Comparison of ENCODE assay signal across 1 cellular context in the genomic region with DNA sequence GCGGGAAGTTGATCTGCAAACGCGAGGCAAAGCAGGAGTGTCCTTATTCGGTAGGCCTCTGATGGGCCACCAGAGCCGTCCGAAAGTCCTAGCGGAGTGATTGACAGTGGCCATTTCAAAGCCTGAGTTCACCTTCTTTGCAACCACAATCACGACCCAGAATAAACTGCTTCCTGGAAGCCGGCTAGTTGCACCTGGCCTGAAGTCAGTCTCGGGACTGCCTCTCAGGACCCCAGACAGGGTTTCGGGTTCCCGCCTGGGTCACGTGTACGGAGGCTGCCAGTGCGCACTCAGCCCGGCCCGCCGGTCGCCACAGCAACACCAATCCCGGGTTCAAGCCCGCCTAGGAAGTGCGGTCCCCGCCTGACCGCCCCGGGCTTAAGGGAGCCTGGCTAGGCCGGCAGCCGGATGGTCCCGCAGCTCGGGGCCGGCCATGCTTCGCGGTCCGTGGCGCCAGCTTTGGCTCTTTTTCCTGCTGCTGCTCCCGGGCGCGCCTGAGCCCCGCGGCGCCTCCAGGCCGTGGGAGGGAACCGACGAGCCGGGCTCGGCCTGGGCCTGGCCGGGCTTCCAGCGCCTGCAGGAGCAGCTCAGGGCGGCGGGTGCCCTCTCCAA.
TF ChIP-seq lines count a peak whose summit lies in the region.

Gene TOR3A (plus strand): TSS at position 375 of the 612 bp plus-strand sequence. CDS start 59 bp downstream, at position 434.

TF ChIP-seq in WTC11, 78 proteins besides CTCF, POLR2A, EP300 and RAD21 (continued from another document and continues in another):
- TF ChIP-seq ZMAT4 (CRISPR knock-in tag; IDR thresholded peaks at IDR 0.05) (no peak), NR1H2 (CRISPR knock-in tag; IDR thresholded peaks at IDR 0.05) (no peak), SOX15 (CRISPR knock-in tag; IDR thresholded peaks at IDR 0.05) (no peak), ZNF263 (CRISPR knock-in tag; IDR thresholded peaks at IDR 0.05; ENCODE audit: low read depth) (no peak), MYBL2 (CRISPR knock-in tag; IDR thresholded peaks at IDR 0.05) (peak; percentile 84), ZNF396 (CRISPR knock-in tag; IDR thresholded peaks at IDR 0.05; ENCODE audit: borderline replicate concordance) (no peak), CREB1 (CRISPR knock-in tag; IDR thresholded peaks at IDR 0.05) (no peak), ETV6 (CRISPR knock-in tag; IDR thresholded peaks at IDR 0.05) (peak; percentile 57; the same call in 1 of the 2 replicates), CDX4 (CRISPR knock-in tag; IDR thresholded peaks at IDR 0.05; ENCODE audit: borderline replicate concordance) (no peak), ERG (CRISPR knock-in tag; IDR thresholded peaks at IDR 0.05) (no peak), ELF4 (CRISPR knock-in tag; IDR thresholded peaks at IDR 0.05; ENCODE audit: low read depth) (0 out of 2 replicates have a peak, but pooled peaks have one; percentile 49), ZNF232 (CRISPR knock-in tag; IDR thresholded peaks at IDR 0.05) (0 out of 2 replicates have a peak, but pooled peaks have one; percentile 74), RORB (CRISPR knock-in tag; IDR thresholded peaks at IDR 0.05) (no peak), ATF6 (CRISPR knock-in tag; IDR thresholded peaks at IDR 0.05) (no peak), ESRRA (CRISPR knock-in tag; IDR thresholded peaks at IDR 0.05; ENCODE audit: borderline replicate concordance) (no peak), SMAD4 (CRISPR knock-in tag; IDR thresholded peaks at IDR 0.05) (no peak), FOXP4 (CRISPR knock-in tag; IDR thresholded peaks at IDR 0.05) (peak; percentile 10; the same call in 1 of the 2 replicates), IRF1 (CRISPR knock-in tag; IDR thresholded peaks at IDR 0.05) (no peak), FOXJ3 (CRISPR knock-in tag; IDR thresholded peaks at IDR 0.05; ENCODE audit: borderline replicate concordance) (no peak), GABPB1 (CRISPR knock-in tag; IDR thresholded peaks at IDR 0.05) (peak; percentile 43; the same call in 1 of the 2 replicates), OVOL2 (CRISPR knock-in tag; IDR thresholded peaks at IDR 0.05; ENCODE audit: borderline replicate concordance) (no peak), TCF7 (CRISPR knock-in tag; IDR thresholded peaks at IDR 0.05; ENCODE audit: low read depth) (no peak), KAT7 (CRISPR knock-in tag; IDR thresholded peaks at IDR 0.05; ENCODE audit: borderline replicate concordance) (0 out of 2 replicates have a peak, but pooled peaks have one; percentile 60), IRF2 (CRISPR knock-in tag; IDR thresholded peaks at IDR 0.05; ENCODE audit: borderline replicate concordance, low read depth) (no peak), JUN (CRISPR knock-in tag; IDR thresholded peaks at IDR 0.05) (peak; percentile 65; the same call in 1 of the 2 replicates), FOXP1 (CRISPR knock-in tag; IDR thresholded peaks at IDR 0.05; ENCODE audit: borderline replicate concordance) (peak; percentile 89; the same call in 1 of the 2 replicates), NR3C1 (CRISPR knock-in tag; conservative IDR thresholded peaks at IDR 0.05; ENCODE audit: low read depth) (no peak), ZNF425 (CRISPR knock-in tag; conservative IDR thresholded peaks at IDR 0.05) (no peak), TEAD4 (CRISPR knock-in tag; IDR thresholded peaks at IDR 0.05) (no peak)
- TF ChIP-seq, protein P1, sequence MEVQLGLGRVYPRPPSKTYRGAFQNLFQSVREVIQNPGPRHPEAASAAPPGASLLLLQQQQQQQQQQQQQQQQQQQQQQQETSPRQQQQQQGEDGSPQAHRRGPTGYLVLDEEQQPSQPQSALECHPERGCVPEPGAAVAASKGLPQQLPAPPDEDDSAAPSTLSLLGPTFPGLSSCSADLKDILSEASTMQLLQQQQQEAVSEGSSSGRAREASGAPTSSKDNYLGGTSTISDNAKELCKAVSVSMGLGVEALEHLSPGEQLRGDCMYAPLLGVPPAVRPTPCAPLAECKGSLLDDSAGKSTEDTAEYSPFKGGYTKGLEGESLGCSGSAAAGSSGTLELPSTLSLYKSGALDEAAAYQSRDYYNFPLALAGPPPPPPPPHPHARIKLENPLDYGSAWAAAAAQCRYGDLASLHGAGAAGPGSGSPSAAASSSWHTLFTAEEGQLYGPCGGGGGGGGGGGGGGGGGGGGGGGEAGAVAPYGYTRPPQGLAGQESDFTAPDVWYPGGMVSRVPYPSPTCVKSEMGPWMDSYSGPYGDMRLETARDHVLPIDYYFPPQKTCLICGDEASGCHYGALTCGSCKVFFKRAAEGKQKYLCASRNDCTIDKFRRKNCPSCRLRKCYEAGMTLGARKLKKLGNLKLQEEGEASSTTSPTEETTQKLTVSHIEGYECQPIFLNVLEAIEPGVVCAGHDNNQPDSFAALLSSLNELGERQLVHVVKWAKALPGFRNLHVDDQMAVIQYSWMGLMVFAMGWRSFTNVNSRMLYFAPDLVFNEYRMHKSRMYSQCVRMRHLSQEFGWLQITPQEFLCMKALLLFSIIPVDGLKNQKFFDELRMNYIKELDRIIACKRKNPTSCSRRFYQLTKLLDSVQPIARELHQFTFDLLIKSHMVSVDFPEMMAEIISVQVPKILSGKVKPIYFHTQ (CRISPR knock-in tag; IDR thresholded peaks at IDR 0.05): no peak
- TF ChIP-seq, protein P2, sequence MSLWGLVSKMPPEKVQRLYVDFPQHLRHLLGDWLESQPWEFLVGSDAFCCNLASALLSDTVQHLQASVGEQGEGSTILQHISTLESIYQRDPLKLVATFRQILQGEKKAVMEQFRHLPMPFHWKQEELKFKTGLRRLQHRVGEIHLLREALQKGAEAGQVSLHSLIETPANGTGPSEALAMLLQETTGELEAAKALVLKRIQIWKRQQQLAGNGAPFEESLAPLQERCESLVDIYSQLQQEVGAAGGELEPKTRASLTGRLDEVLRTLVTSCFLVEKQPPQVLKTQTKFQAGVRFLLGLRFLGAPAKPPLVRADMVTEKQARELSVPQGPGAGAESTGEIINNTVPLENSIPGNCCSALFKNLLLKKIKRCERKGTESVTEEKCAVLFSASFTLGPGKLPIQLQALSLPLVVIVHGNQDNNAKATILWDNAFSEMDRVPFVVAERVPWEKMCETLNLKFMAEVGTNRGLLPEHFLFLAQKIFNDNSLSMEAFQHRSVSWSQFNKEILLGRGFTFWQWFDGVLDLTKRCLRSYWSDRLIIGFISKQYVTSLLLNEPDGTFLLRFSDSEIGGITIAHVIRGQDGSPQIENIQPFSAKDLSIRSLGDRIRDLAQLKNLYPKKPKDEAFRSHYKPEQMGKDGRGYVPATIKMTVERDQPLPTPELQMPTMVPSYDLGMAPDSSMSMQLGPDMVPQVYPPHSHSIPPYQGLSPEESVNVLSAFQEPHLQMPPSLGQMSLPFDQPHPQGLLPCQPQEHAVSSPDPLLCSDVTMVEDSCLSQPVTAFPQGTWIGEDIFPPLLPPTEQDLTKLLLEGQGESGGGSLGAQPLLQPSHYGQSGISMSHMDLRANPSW (CRISPR knock-in tag; conservative IDR thresholded peaks at IDR 0.05; ENCODE audit: low read depth): no peak
- TF ChIP-seq, protein P3, sequence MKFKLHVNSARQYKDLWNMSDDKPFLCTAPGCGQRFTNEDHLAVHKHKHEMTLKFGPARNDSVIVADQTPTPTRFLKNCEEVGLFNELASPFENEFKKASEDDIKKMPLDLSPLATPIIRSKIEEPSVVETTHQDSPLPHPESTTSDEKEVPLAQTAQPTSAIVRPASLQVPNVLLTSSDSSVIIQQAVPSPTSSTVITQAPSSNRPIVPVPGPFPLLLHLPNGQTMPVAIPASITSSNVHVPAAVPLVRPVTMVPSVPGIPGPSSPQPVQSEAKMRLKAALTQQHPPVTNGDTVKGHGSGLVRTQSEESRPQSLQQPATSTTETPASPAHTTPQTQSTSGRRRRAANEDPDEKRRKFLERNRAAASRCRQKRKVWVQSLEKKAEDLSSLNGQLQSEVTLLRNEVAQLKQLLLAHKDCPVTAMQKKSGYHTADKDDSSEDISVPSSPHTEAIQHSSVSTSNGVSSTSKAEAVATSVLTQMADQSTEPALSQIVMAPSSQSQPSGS (CRISPR knock-in tag; IDR thresholded peaks at IDR 0.05; ENCODE audit: borderline replicate concordance, low read depth): peak; percentile 26; the same call in 1 of the 2 replicates
- TF ChIP-seq, protein P4, sequence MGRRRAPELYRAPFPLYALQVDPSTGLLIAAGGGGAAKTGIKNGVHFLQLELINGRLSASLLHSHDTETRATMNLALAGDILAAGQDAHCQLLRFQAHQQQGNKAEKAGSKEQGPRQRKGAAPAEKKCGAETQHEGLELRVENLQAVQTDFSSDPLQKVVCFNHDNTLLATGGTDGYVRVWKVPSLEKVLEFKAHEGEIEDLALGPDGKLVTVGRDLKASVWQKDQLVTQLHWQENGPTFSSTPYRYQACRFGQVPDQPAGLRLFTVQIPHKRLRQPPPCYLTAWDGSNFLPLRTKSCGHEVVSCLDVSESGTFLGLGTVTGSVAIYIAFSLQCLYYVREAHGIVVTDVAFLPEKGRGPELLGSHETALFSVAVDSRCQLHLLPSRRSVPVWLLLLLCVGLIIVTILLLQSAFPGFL (CRISPR knock-in tag; IDR thresholded peaks at IDR 0.05; ENCODE audit: borderline replicate concordance): 0 out of 2 replicates have a peak, but pooled peaks have one; percentile 59
- TF ChIP-seq, protein P5, sequence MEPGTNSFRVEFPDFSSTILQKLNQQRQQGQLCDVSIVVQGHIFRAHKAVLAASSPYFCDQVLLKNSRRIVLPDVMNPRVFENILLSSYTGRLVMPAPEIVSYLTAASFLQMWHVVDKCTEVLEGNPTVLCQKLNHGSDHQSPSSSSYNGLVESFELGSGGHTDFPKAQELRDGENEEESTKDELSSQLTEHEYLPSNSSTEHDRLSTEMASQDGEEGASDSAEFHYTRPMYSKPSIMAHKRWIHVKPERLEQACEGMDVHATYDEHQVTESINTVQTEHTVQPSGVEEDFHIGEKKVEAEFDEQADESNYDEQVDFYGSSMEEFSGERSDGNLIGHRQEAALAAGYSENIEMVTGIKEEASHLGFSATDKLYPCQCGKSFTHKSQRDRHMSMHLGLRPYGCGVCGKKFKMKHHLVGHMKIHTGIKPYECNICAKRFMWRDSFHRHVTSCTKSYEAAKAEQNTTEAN (CRISPR knock-in tag; IDR thresholded peaks at IDR 0.05): peak; percentile 85; the same call in 1 of the 2 replicates
